Comparison of ENCODE assay signal across 1 cellular context in genomic region chr9:89872913-89873707, GRCh38.
TF ChIP-seq lines count a peak whose summit lies in the region.

No MANE protein-coding gene starts in this region.

TF ChIP-seq in H1, 55 proteins besides CTCF, POLR2A, EP300 and RAD21:
- no peak for TF ChIP-seq TBP (IDR thresholded peaks at IDR 0.05; ENCODE audit: low read depth, low read length)
- no peak for TF ChIP-seq POLR2AphosphoS5 (IDR thresholded peaks at IDR 0.05; ENCODE audit: low read depth, low read length)
- no peak for TF ChIP-seq RBBP5 (IDR thresholded peaks at IDR 0.05; ENCODE audit: borderline replicate concordance, low read depth, low read length)
- TF ChIP-seq RXRA (IDR thresholded peaks at IDR 0.05; ENCODE audit: insufficient read depth, low read depth, low read length): no peak
- TF ChIP-seq SP4 (IDR thresholded peaks at IDR 0.05; ENCODE audit: low read length): no peak
- TF ChIP-seq CEBPB (IDR thresholded peaks at IDR 0.05; ENCODE audit: low read depth, low read length): no peak
- no peak for TF ChIP-seq SIRT6 (IDR thresholded peaks at IDR 0.05; ENCODE audit: low read length)
- TF ChIP-seq CHD1 (IDR thresholded peaks at IDR 0.05; ENCODE audit: low read depth, low read length): no peak
- TF ChIP-seq TCF12 (IDR thresholded peaks at IDR 0.05; ENCODE audit: low read depth, low read length): no peak
- no peak for TF ChIP-seq HDAC2 (IDR thresholded peaks at IDR 0.05; ENCODE audit: borderline replicate concordance in 1 of 2, low read depth in 2 of 2, low read length in 2 of 2)
- no peak for TF ChIP-seq YY1 (IDR thresholded peaks at IDR 0.05; ENCODE audit: low read depth, low read length)
- TF ChIP-seq CREB1 (IDR thresholded peaks at IDR 0.05): no peak
